In the genomic region with DNA sequence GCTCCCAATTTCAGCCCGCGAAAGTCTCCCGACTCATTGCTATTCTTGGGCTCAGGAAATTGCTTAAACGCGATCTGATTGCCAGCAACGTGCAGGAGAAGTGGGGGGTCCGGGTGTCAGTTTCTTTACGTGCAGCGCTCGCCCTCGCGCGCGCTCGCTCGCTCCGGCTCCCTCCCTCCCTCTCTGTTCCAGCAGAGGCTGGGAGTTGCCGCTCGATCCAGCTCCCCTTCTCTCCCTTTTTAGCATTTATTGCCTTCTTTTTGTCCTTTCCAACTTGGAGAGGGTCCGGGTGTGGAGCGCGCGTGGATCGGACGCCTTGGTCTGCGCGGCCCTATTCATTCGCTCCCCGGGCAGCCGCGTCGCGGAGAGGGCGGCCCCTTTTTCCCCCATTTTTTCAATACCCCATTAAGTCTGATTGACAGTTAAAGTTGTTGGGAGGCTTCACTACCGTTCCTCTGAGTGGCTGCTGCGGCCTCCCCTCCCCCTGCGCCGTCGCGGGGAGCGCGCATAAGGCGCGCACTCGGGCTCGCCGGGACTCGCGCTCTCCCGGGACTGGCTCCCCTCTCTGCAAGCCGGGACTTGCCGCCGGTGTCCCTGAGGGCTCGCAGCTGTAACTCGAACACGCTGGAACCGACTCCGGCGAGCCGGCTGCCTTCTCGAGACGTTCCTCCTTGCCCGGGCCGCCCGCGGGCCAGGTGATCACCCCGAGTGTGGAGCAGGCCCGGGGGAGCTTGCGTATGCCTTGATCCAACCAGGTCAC, we compare ENCODE assay signal across 8 cellular contexts. TPM values are rescaled to one million over a fixed set of nuclear protein-coding genes. Genes with fewer than 3 reads are reported as not detected.
DNase-seq lines count a peak whose midpoint lies in the region; ATAC-seq and TF ChIP-seq lines count a peak whose summit lies in the region.

A gene with protein sequence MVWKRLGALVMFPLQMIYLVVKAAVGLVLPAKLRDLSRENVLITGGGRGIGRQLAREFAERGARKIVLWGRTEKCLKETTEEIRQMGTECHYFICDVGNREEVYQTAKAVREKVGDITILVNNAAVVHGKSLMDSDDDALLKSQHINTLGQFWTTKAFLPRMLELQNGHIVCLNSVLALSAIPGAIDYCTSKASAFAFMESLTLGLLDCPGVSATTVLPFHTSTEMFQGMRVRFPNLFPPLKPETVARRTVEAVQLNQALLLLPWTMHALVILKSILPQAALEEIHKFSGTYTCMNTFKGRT (minus strand): TSS at position 310 of the 760 bp plus-strand sequence. CDS start 862 bp downstream, outside the sequence.

- TF ChIP-seq CTCF in SU-DHL-6 (IDR thresholded peaks at IDR 0.05; ENCODE audit: insufficient read depth, low read length, poor library complexity, severe bottlenecking) = no peak
- no peak for TF ChIP-seq CTCF in osteocyte (IDR thresholded peaks at IDR 0.05)

- H3K4me2 ChIP-seq in SU-DHL-6 (ENCODE audit: low read depth, low read length, poor library complexity, severe bottlenecking) = peak within 1 kb of the TSS; percentile 55

- H3K4me3 Mint-ChIP-seq in osteocyte (ENCODE audit: unreplicated experiment) = peak within 1 kb of the TSS; percentile 88

- H3K9ac ChIP-seq in SU-DHL-6 (ENCODE audit: low read length) (no peak within 1 kb of the TSS), adipocyte (ENCODE audit: low read length) (peak within 1 kb of the TSS; percentile 97)

- peak within 1 kb of the TSS; percentile 34 for H3K4me3 ChIP-seq in SU-DHL-6 (ENCODE audit: insufficient read depth, low read length, poor library complexity, severe bottlenecking)
- peak within 1 kb of the TSS; percentile 93 for H3K4me3 ChIP-seq in adipocyte (ENCODE audit: low read length)

- peaks cover 43% of the 10 kb centered on the region for H3K4me1 ChIP-seq in adipocyte (ENCODE audit: control insufficient read depth, insufficient read depth, low read length)

- DNase-seq in ELR (ENCODE audit: low read depth) (peak; percentile 65), KBM-7 (peak; percentile 81), adipocyte (ENCODE audit: low read depth) (peak; percentile 86), Right ventricle myocardium superior (peak; percentile 87), osteocyte (ENCODE audit: extremely low spot score, unreplicated experiment) (no peak), ureter (ENCODE audit: low spot score) (peak; percentile 92)

- no peak within 1 kb of the TSS for H3K27ac ChIP-seq in SU-DHL-6 (ENCODE audit: low read depth, low read length)

- H3K4me1 Mint-ChIP-seq in osteocyte (ENCODE audit: unreplicated experiment) = peaks cover 75% of the 10 kb centered on the region

- no peaks in the 10 kb centered on the region for H3K36me3 ChIP-seq in SU-DHL-6 (ENCODE audit: low read length)
- peaks cover under 1% of the 10 kb centered on the region for H3K36me3 ChIP-seq in adipocyte (ENCODE audit: control insufficient read depth, insufficient read depth, low read length, severe bottlenecking)

- H3K27ac Mint-ChIP-seq in osteocyte (ENCODE audit: unreplicated experiment) = peak within 1 kb of the TSS; percentile 87

- H3K9me2 ChIP-seq in SU-DHL-6 (replicated peaks; ENCODE audit: insufficient read depth, low read length) = no peaks in the 10 kb centered on the region

- in situ Hi-C loops in KBM-7 (cut with MboI; ENCODE audit: low pct_unique_long_range_greater_than_20kb, low sequenced_read_pairs) = loop anchor here (25.0 kb wide), 1 partner anchor 306 kb away; no protein-coding TSS in a partner anchor

- H3F3A ChIP-seq in SU-DHL-6 (ENCODE audit: insufficient read depth) = no peaks in the 10 kb centered on the region

- no peaks in the 10 kb centered on the region for H3K27me3 ChIP-seq in SU-DHL-6 (ENCODE audit: low read length)
- H3K27me3 ChIP-seq in adipocyte (replicated peaks; ENCODE audit: control insufficient read depth, insufficient read depth, low read length) = no peaks in the 10 kb centered on the region

- H3K79me2 ChIP-seq in SU-DHL-6 (ENCODE audit: insufficient read depth, low read length) = no peaks in the 10 kb centered on the region

- intact Hi-C loops in Right ventricle myocardium superior (cut with DNase I) = loop anchor here (5.0 kb wide), 2 partner anchors 141 to 211 kb away; no protein-coding TSS in a partner anchor

- ATAC-seq in Right ventricle myocardium superior (ENCODE audit: poor library complexity) (peak; percentile 69), GM19023 (IDR thresholded peaks at IDR 0.05; ENCODE audit: unreplicated experiment) (no peak)

- H3K9me3 ChIP-seq in SU-DHL-6 (ENCODE audit: insufficient read depth, low read length) = no peaks in the 10 kb centered on the region
- no peaks in the 10 kb centered on the region for H3K9me3 ChIP-seq in adipocyte (ENCODE audit: control insufficient read depth, low read length)

- H3K9me3 Mint-ChIP-seq in osteocyte (ENCODE audit: unreplicated experiment) = no peaks in the 10 kb centered on the region

- peaks cover 4% of the 10 kb centered on the region for H3K36me3 Mint-ChIP-seq in osteocyte (ENCODE audit: unreplicated experiment)

- H4K20me1 ChIP-seq in SU-DHL-6 (ENCODE audit: low read depth, low read length) = no peaks in the 10 kb centered on the region

- H2AFZ ChIP-seq in SU-DHL-6 (ENCODE audit: low read depth, low read length, severe bottlenecking) = no peak within 1 kb of the TSS

- no peaks in the 10 kb centered on the region for H3K27me3 Mint-ChIP-seq in osteocyte (ENCODE audit: unreplicated experiment)

RNA-seq across cellular contexts. Expression of the gene that starts here (rescaled TPM):
- total RNA-seq in Right ventricle myocardium superior (84.7 TPM), osteocyte (52.5 and 55.3 TPM in 2 replicates), ureter (237 TPM)
